ENCODE assay signal across 9 cellular contexts in genomic region chr20:39829713-39830112, GRCh38.
DNase-seq lines count a peak whose midpoint lies in the region; ATAC-seq and TF ChIP-seq lines count a peak whose summit lies in the region.
"Had no signal": no experiment of that assay in that cellular context is flagged by ENCODE, and none has a peak within 500 bp of the region (broad histone marks: within the 10 kb centered on the region; RNA-seq: fewer than 3 reads in every experiment).

No MANE protein-coding gene starts in this region.

- DNase-seq in H7 = peak; percentile 28
- no peak for DNase-seq in smooth muscle cell (lab: John Stamatoyannopoulos, UW; ENCODE audit: unreplicated experiment)
- no peak for DNase-seq in cortex of kidney (lab: John Stamatoyannopoulos, UW)
- no peak for DNase-seq in NCI-H510A treated with DMSO at 0.1 percent for 48 hours (lab: John Stamatoyannopoulos, UW)
- no peak for DNase-seq in amniotic stem cell (lab: John Stamatoyannopoulos, UW)
- DNase-seq: NCI-H1436 treated with DMSO at 0.1 percent for 48 hours had no signal

- no peaks in the 10 kb centered on the region for H3K79me2 ChIP-seq in smooth muscle cell (ENCODE audit: low read depth)

- ATAC-seq in GM19023 (IDR thresholded peaks at IDR 0.05; ENCODE audit: unreplicated experiment) (peak; percentile 81), HG03520 (IDR thresholded peaks at IDR 0.05; ENCODE audit: unreplicated experiment) (peak; percentile 80)

- H2AFZ ChIP-seq in smooth muscle cell (ENCODE audit: low read depth) = peak overlapping the region; percentile 61

- H3K9me3 ChIP-seq in smooth muscle cell (replicated peaks; ENCODE audit: low read depth) = no peaks in the 10 kb centered on the region
- H3K9me3 ChIP-seq: neutrophil had no signal

- peak overlapping the region; percentile 63 for H3K27ac ChIP-seq in smooth muscle cell (ENCODE audit: low read depth)
- H3K27ac ChIP-seq: neutrophil had no signal

- H3K36me3 ChIP-seq in H7 (replicated peaks; ENCODE audit: control insufficient read depth, insufficient read depth, low read length) (no peaks in the 10 kb centered on the region), smooth muscle cell (ENCODE audit: low read depth) (no peaks in the 10 kb centered on the region)
- H3K36me3 ChIP-seq: neutrophil had no signal

- TF ChIP-seq CTCF in smooth muscle cell (IDR thresholded peaks at IDR 0.05; ENCODE audit: borderline replicate concordance, insufficient read depth, poor library complexity, severe bottlenecking) = no peak

- no peaks in the 10 kb centered on the region for H3F3A ChIP-seq in smooth muscle cell (ENCODE audit: low read depth)

- H3K27me3 ChIP-seq in H7 (ENCODE audit: control insufficient read depth, insufficient read depth, low read length) (no peaks in the 10 kb centered on the region), smooth muscle cell (ENCODE audit: low read depth) (no peaks in the 10 kb centered on the region)
- H3K27me3 ChIP-seq: neutrophil had no signal

- H3K4me3 ChIP-seq in H7 (ENCODE audit: insufficient read depth, low read depth, low read length) (no peak overlapping the region), smooth muscle cell (no peak overlapping the region)

- WGBS in smooth muscle cell (ENCODE audit: low lambda C conversion rate) = 21% methylated on average over 3 of the region's 3 CpGs

- peak overlapping the region; percentile 71 for H3K4me2 ChIP-seq in smooth muscle cell

- peaks cover 10% of the 10 kb centered on the region for H3K4me1 ChIP-seq in smooth muscle cell (ENCODE audit: low read depth)

- H4K20me1 ChIP-seq in smooth muscle cell (ENCODE audit: low read depth) = no peaks in the 10 kb centered on the region

- H3K9ac ChIP-seq in smooth muscle cell (ENCODE audit: low read depth) = peak overlapping the region; percentile 3
